10 cellular contexts compared by ENCODE assay signal in the genomic region with DNA sequence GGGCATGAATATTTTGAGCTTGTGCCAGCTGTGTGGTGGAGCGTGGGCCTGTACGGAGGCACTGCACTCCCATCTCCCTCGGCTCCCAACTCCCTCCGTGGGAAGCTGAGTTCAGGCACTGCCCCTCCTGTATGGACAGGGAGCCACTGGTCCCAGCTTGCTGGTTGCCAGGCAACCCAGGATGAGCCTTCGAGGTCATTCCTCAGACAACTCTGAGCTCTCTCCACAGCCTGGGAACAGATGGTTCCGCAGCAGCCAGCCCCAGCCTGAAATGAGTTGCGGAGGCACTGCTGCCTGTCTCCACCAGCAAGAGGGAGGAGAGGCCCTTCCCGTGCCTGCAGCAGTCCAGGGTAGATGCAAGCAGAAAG. TPM values are rescaled to one million over a fixed set of nuclear protein-coding genes. Genes with fewer than 3 reads are reported as not detected.
DNase-seq lines count a peak whose midpoint lies in the region; ATAC-seq and TF ChIP-seq lines count a peak whose summit lies in the region.
"Had no signal": no experiment of that assay in that cellular context is flagged by ENCODE, and none has a peak within 500 bp of the region (broad histone marks: within the 10 kb centered on the region; RNA-seq: fewer than 3 reads in every experiment).

No MANE protein-coding gene starts in this region.

- WGBS in ovary, 3 donors: 5 to 9% (median 5%) methylated on average over 8 of the region's 8 CpGs

- no peak for ATAC-seq in activated CD8-positive, alpha-beta memory T cell treated with anti-CD3 and anti-CD28 coated beads, Interleukin-2, amount 10 ng/mL, durations not matched to agents 7 days and 5 days
- ATAC-seq: activated CD4-positive, CD25-positive, alpha-beta regulatory T cell treated with anti-CD3 and anti-CD28 coated beads, Interleukin-2, amount 50 U/mL, for 24 hours had no signal

- H3K9me2 ChIP-seq in OCI-LY1 (ENCODE audit: low read depth, low read length): no peaks in the 10 kb centered on the region

- no peaks in the 10 kb centered on the region for H3K9me3 ChIP-seq in OCI-LY1 (ENCODE audit: low read length)
- H3K9me3 ChIP-seq in ovary: no peaks in the 10 kb centered on the region

- intact Hi-C loops in ovary (cut with DNase I) (no loop called here), posterior vena cava (cut with DNase I) (no loop called here)
- intact Hi-C loops in activated CD4-positive, alpha-beta memory T cell treated with anti-CD3 and anti-CD28 coated beads for 36 hours (cut with micrococcal nuclease): no loop called here

- no peaks in the 10 kb centered on the region for H3K4me1 Mint-ChIP-seq in activated CD8-positive, alpha-beta memory T cell treated with anti-CD3 and anti-CD28 coated beads, Interleukin-2, amount 10 ng/mL, durations not matched to agents 7 days and 5 days
- H3K4me1 Mint-ChIP-seq in activated CD4-positive, alpha-beta memory T cell treated with anti-CD3 and anti-CD28 coated beads for 36 hours (ENCODE audit: low read depth): no peaks in the 10 kb centered on the region

- H3K4me1 ChIP-seq in OCI-LY1 (ENCODE audit: insufficient read depth, low read length, severe bottlenecking): peaks cover 30% of the 10 kb centered on the region
- H3K4me1 ChIP-seq in ovary (ENCODE audit: insufficient read depth): peaks cover 4% of the 10 kb centered on the region

- no peak overlapping the region for H3K4me3 Mint-ChIP-seq in activated CD8-positive, alpha-beta memory T cell treated with anti-CD3 and anti-CD28 coated beads, Interleukin-2, amount 10 ng/mL, durations not matched to agents 7 days and 5 days
- H3K4me3 Mint-ChIP-seq in activated CD4-positive, alpha-beta memory T cell treated with anti-CD3 and anti-CD28 coated beads for 36 hours: no peak overlapping the region

- no peak for TF ChIP-seq EP300 in ovary (IDR thresholded peaks at IDR 0.05)

- H3K79me2 ChIP-seq in OCI-LY1 (ENCODE audit: insufficient read depth, low read length): no peaks in the 10 kb centered on the region

- H3K4me3 ChIP-seq in OCI-LY1 (ENCODE audit: low read depth, low read length, poor library complexity, severe bottlenecking) (no peak overlapping the region), fibroblast of pulmonary artery (replicated peaks; ENCODE audit: low read depth, low read length) (no peak overlapping the region), ovary (no peak overlapping the region)

- no peaks in the 10 kb centered on the region for H3K9me3 Mint-ChIP-seq in activated CD8-positive, alpha-beta memory T cell treated with anti-CD3 and anti-CD28 coated beads, Interleukin-2, amount 10 ng/mL, durations not matched to agents 7 days and 5 days (ENCODE audit: low read depth)
- H3K9me3 Mint-ChIP-seq in activated CD4-positive, alpha-beta memory T cell treated with anti-CD3 and anti-CD28 coated beads for 36 hours: no peaks in the 10 kb centered on the region

- no peaks in the 10 kb centered on the region for H4K20me1 ChIP-seq in OCI-LY1 (ENCODE audit: insufficient read depth, low read length)

- TF ChIP-seq POLR2A in ovary (IDR thresholded peaks at IDR 0.05): no peak

- no peak overlapping the region for H3K27ac Mint-ChIP-seq in activated CD8-positive, alpha-beta memory T cell treated with anti-CD3 and anti-CD28 coated beads, Interleukin-2, amount 10 ng/mL, durations not matched to agents 7 days and 5 days
- no peak overlapping the region for H3K27ac Mint-ChIP-seq in activated CD4-positive, alpha-beta memory T cell treated with anti-CD3 and anti-CD28 coated beads for 36 hours

- CTCF ChIA-PET in activated CD8-positive, alpha-beta memory T cell treated with anti-CD3 and anti-CD28 coated beads, Interleukin-2, amount 10 ng/mL, durations not matched to agents 7 days and 5 days (lab: Charles Lee): interaction anchor here (1.0 to 2.1 kb wide), 2 partner anchors 25 to 26 kb away, joined by 3 to 13 read pairs; no protein-coding TSS in a partner anchor
- CTCF ChIA-PET in activated CD4-positive, alpha-beta memory T cell treated with anti-CD3 and anti-CD28 coated beads for 36 hours (lab: Charles Lee): interaction anchor here (0.6 to 1.2 kb wide), 2 partner anchors 25 to 26 kb away, joined by 3 read pairs; no protein-coding TSS in a partner anchor

- peaks cover 3% of the 10 kb centered on the region for H3K27me3 Mint-ChIP-seq in activated CD8-positive, alpha-beta memory T cell treated with anti-CD3 and anti-CD28 coated beads, Interleukin-2, amount 10 ng/mL, durations not matched to agents 7 days and 5 days
- H3K27me3 Mint-ChIP-seq in activated CD4-positive, alpha-beta memory T cell treated with anti-CD3 and anti-CD28 coated beads for 36 hours: peaks cover 2% of the 10 kb centered on the region

- no peaks in the 10 kb centered on the region for H3F3A ChIP-seq in OCI-LY1 (ENCODE audit: insufficient read depth, low read length)

- H3K4me2 ChIP-seq in OCI-LY1 (ENCODE audit: low read length): peak overlapping the region; percentile 8; the same call in 1 of the 2 replicates

- DNase-seq in GM04504 (ENCODE audit: low read depth) (peak; percentile 63), fibroblast of pulmonary artery (ENCODE audit: low read depth) (peak; percentile 18), ovary (peak in 3 of 5 donors; percentile 20 to 52 (median 24)), posterior vena cava (ENCODE audit: low spot score) (no peak), activated T-cell treated with anti-CD3 and anti-CD28 coated beads for 4 hours (no peak)
- no peak for DNase-seq in activated CD8-positive, alpha-beta memory T cell treated with anti-CD3 and anti-CD28 coated beads, Interleukin-2, amount 10 ng/mL, durations not matched to agents 7 days and 5 days
- no peak for DNase-seq in activated CD4-positive, alpha-beta memory T cell treated with anti-CD3 and anti-CD28 coated beads for 36 hours
- DNase-seq: cortex of kidney had no signal

- H3K36me3 ChIP-seq in OCI-LY1 (ENCODE audit: insufficient read depth, low read length) (no peaks in the 10 kb centered on the region), ovary (no peaks in the 10 kb centered on the region)

- POLR2A ChIA-PET in activated CD4-positive, alpha-beta memory T cell treated with anti-CD3 and anti-CD28 coated beads for 36 hours (lab: Charles Lee): no interaction called here

- TF ChIP-seq CTCF in OCI-LY1 (IDR thresholded peaks at IDR 0.05; ENCODE audit: low read length) (no peak), fibroblast of pulmonary artery (IDR thresholded peaks at IDR 0.05; ENCODE audit: low read length, missing control alignments) (no peak), ovary (IDR thresholded peaks at IDR 0.05) (no peak)

- H2AFZ ChIP-seq in OCI-LY1 (ENCODE audit: low read length): no peak overlapping the region

- no peaks in the 10 kb centered on the region for H3K36me3 Mint-ChIP-seq in activated CD8-positive, alpha-beta memory T cell treated with anti-CD3 and anti-CD28 coated beads, Interleukin-2, amount 10 ng/mL, durations not matched to agents 7 days and 5 days
- H3K36me3 Mint-ChIP-seq in activated CD4-positive, alpha-beta memory T cell treated with anti-CD3 and anti-CD28 coated beads for 36 hours: no peaks in the 10 kb centered on the region

- H3K9ac ChIP-seq in OCI-LY1 (ENCODE audit: low read length): peak overlapping the region; percentile 17; the same call in 1 of the 2 replicates

- H3K27me3 ChIP-seq in OCI-LY1 (ENCODE audit: insufficient read depth, low read length): no peaks in the 10 kb centered on the region
- H3K27me3 ChIP-seq in ovary: no peaks in the 10 kb centered on the region

- H3K27ac ChIP-seq in OCI-LY1 (ENCODE audit: low read depth, low read length, poor library complexity, severe bottlenecking) (no peak overlapping the region), ovary (no peak overlapping the region)

RNA-seq across cellular contexts. Expression of gene TENT5B, which starts 58.4 kb away (rescaled TPM):
- total RNA-seq in ovary (1 to 10 TPM in 6 of 7 donors, under 1 TPM in 1; 0.33 to 7.4 (median 2.3) TPM), posterior vena cava (10 to 100 TPM; 41.2 to 43.7 TPM)
- polyA plus RNA-seq in ovary: 1 to 10 TPM; 2.9 to 5.3 TPM
- not detected for total RNA-seq in activated CD8-positive, alpha-beta memory T cell treated with anti-CD3 and anti-CD28 coated beads, Interleukin-2, amount 10 ng/mL, durations not matched to agents 7 days and 5 days
- total RNA-seq in activated CD4-positive, alpha-beta memory T cell treated with anti-CD3 and anti-CD28 coated beads for 36 hours: not detected

Comparison
In these comparisons a context has a peak if more than half of its experiments do, and no peak if none do; other contexts are left out.
1. DNase-seq: peak in GM04504 (single experiment), fibroblast of pulmonary artery (single experiment) and ovary (3 of 5); none in activated CD8-positive, alpha-beta memory T cell treated with anti-CD3 and anti-CD28 coated beads, Interleukin-2, amount 10 ng/mL, durations not matched to agents 7 days and 5 days (single experiment), posterior vena cava (single experiment), activated T-cell treated with anti-CD3 and anti-CD28 coated beads for 4 hours (single experiment) and activated CD4-positive, alpha-beta memory T cell treated with anti-CD3 and anti-CD28 coated beads for 36 hours (single experiment).
2. RNA of gene TENT5B, which starts 58.4 kb away (total RNA-seq): 41.2 to 43.7 TPM in posterior vena cava; 0.33 to 7.4 TPM in ovary, not detected in activated CD4-positive, alpha-beta memory T cell treated with anti-CD3 and anti-CD28 coated beads for 36 hours and not detected in activated CD8-positive, alpha-beta memory T cell treated with anti-CD3 and anti-CD28 coated beads, Interleukin-2, amount 10 ng/mL, durations not matched to agents 7 days and 5 days; every median in the first group is over 4 times any median in the second.